In genomic region chr3:47016086-47016933, GRCh38 we compare ENCODE assay signal across 12 cellular contexts. TPM values are rescaled to one million over a fixed set of nuclear protein-coding genes. Genes with fewer than 3 reads are reported as not detected.
A peak's percentile ranks its signal among the peaks of the same experiment; 100 is the strongest.
DNase-seq lines count a peak whose midpoint lies in the region; ATAC-seq and TF ChIP-seq lines count a peak whose summit lies in the region.
"Had no signal": no experiment of that assay in that cellular context is flagged by ENCODE, and none has a peak within 500 bp of the region (broad histone marks: within the 10 kb centered on the region; RNA-seq: fewer than 3 reads in every experiment).

No MANE protein-coding gene starts in this region.

- H3K36me3 Mint-ChIP-seq in activated naive CD4-positive, alpha-beta T cell treated with anti-CD3 and anti-CD28 coated beads for 36 hours (ENCODE audit: low read depth): peaks cover 13% of the 10 kb centered on the region
- H3K36me3 Mint-ChIP-seq in activated B cell treated with CpG ODN at 0.5 μM for 24 hours (ENCODE audit: low read depth) (peaks cover 65% of the 10 kb centered on the region), glutamatergic neuron (ENCODE audit: unreplicated experiment) (peaks cover 6% of the 10 kb centered on the region)
- H3K36me3 Mint-ChIP-seq in stimulated activated memory B cell treated with anti-CD40 and anti-IgM and Interleukin-4, amounts not matched to agents 10 μg/mL and 1 μg/mL and 100 μg/mL, for 72 hours: peaks cover 21% of the 10 kb centered on the region

- H3K9me3 Mint-ChIP-seq in activated naive CD4-positive, alpha-beta T cell treated with anti-CD3 and anti-CD28 coated beads for 36 hours: no peaks in the 10 kb centered on the region
- no peaks in the 10 kb centered on the region for H3K9me3 Mint-ChIP-seq in activated B cell treated with CpG ODN at 0.5 μM for 24 hours
- H3K9me3 Mint-ChIP-seq in glutamatergic neuron (ENCODE audit: unreplicated experiment): peaks cover 1% of the 10 kb centered on the region
- no peaks in the 10 kb centered on the region for H3K9me3 Mint-ChIP-seq in stimulated activated memory B cell treated with anti-CD40 and anti-IgM and Interleukin-4, amounts not matched to agents 10 μg/mL and 1 μg/mL and 100 μg/mL, for 72 hours
- H3K9me3 Mint-ChIP-seq: mesothelial cell of epicardium had no signal

- H3K4me3 Mint-ChIP-seq in activated naive CD4-positive, alpha-beta T cell treated with anti-CD3 and anti-CD28 coated beads for 36 hours: no peak overlapping the region
- H3K4me3 Mint-ChIP-seq in activated B cell treated with CpG ODN at 0.5 μM for 24 hours (no peak overlapping the region), glutamatergic neuron (ENCODE audit: unreplicated experiment) (no peak overlapping the region)
- H3K4me3 Mint-ChIP-seq in stimulated activated memory B cell treated with anti-CD40 and anti-IgM and Interleukin-4, amounts not matched to agents 10 μg/mL and 1 μg/mL and 100 μg/mL, for 72 hours: no peak overlapping the region
- H3K4me3 Mint-ChIP-seq: mesothelial cell of epicardium had no signal

- peak overlapping the region; percentile 70 for H3K27ac Mint-ChIP-seq in activated naive CD4-positive, alpha-beta T cell treated with anti-CD3 and anti-CD28 coated beads for 36 hours
- peak overlapping the region; percentile 78 for H3K27ac Mint-ChIP-seq in activated B cell treated with CpG ODN at 0.5 μM for 24 hours
- peak overlapping the region; percentile 33 for H3K27ac Mint-ChIP-seq in glutamatergic neuron (ENCODE audit: unreplicated experiment)
- H3K27ac Mint-ChIP-seq in stimulated activated memory B cell treated with anti-CD40 and anti-IgM and Interleukin-4, amounts not matched to agents 10 μg/mL and 1 μg/mL and 100 μg/mL, for 72 hours: peak overlapping the region; percentile 58

- DNase-seq in activated naive CD4-positive, alpha-beta T cell treated with anti-CD3 and anti-CD28 coated beads for 36 hours: no peak
- no peak for DNase-seq in activated naive CD4-positive, alpha-beta T cell (lab: John Stamatoyannopoulos, UW)
- no peak for DNase-seq in activated B cell treated with CpG ODN at 0.5 μM for 24 hours
- DNase-seq in glutamatergic neuron: no peak
- DNase-seq: NCI-H146, NCI-H82 had no signal

- POLR2A ChIA-PET in activated B cell treated with CpG ODN at 0.5 μM for 24 hours (lab: Charles Lee): interaction anchor here (1.0 to 1.5 kb wide), 4 partner anchors 35 to 107 kb away, joined by 4 to 14 read pairs (median 6); partner anchors contain the start of genes CCDC12 and NBEAL2

- CTCF ChIA-PET in activated naive CD4-positive, alpha-beta T cell treated with anti-CD3 and anti-CD28 coated beads for 36 hours (lab: Charles Lee): no interaction called here
- CTCF ChIA-PET in activated B cell treated with CpG ODN at 0.5 μM for 24 hours (lab: Charles Lee): interaction anchor here (1.0 kb wide), 1 partner anchor 93 kb away, joined by 3 read pairs; no protein-coding TSS in a partner anchor

- intact Hi-C loops in activated naive CD4-positive, alpha-beta T cell treated with anti-CD3 and anti-CD28 coated beads for 36 hours (cut with micrococcal nuclease): loop anchor here (2.0 to 5.0 kb wide), 4 partner anchors 30 to 366 kb away; partner anchors contain the start of genes KIF9, KLHL18 and PTPN23
- intact Hi-C loops in activated B cell treated with CpG ODN at 0.5 μM for 24 hours (cut with micrococcal nuclease): loop anchor here (10.0 kb wide), 1 partner anchor 308 kb away; no protein-coding TSS in a partner anchor

- H3K27me3 Mint-ChIP-seq in activated naive CD4-positive, alpha-beta T cell treated with anti-CD3 and anti-CD28 coated beads for 36 hours (ENCODE audit: low read depth): no peaks in the 10 kb centered on the region
- H3K27me3 Mint-ChIP-seq in activated B cell treated with CpG ODN at 0.5 μM for 24 hours (no peaks in the 10 kb centered on the region), glutamatergic neuron (ENCODE audit: unreplicated experiment) (peaks cover 4% of the 10 kb centered on the region)
- H3K27me3 Mint-ChIP-seq in stimulated activated memory B cell treated with anti-CD40 and anti-IgM and Interleukin-4, amounts not matched to agents 10 μg/mL and 1 μg/mL and 100 μg/mL, for 72 hours: no peaks in the 10 kb centered on the region

- peaks cover 40% of the 10 kb centered on the region for H3K4me1 Mint-ChIP-seq in activated naive CD4-positive, alpha-beta T cell treated with anti-CD3 and anti-CD28 coated beads for 36 hours (ENCODE audit: low read depth)
- H3K4me1 Mint-ChIP-seq in activated B cell treated with CpG ODN at 0.5 μM for 24 hours: peaks cover 38% of the 10 kb centered on the region
- H3K4me1 Mint-ChIP-seq in glutamatergic neuron (ENCODE audit: low read depth, unreplicated experiment): peaks cover 3% of the 10 kb centered on the region
- H3K4me1 Mint-ChIP-seq in stimulated activated memory B cell treated with anti-CD40 and anti-IgM and Interleukin-4, amounts not matched to agents 10 μg/mL and 1 μg/mL and 100 μg/mL, for 72 hours: peaks cover 42% of the 10 kb centered on the region

- ATAC-seq in activated B cell treated with CpG ODN at 0.5 μM for 24 hours (ENCODE audit: low read depth) (no peak), HG02852 (IDR thresholded peaks at IDR 0.05; ENCODE audit: unreplicated experiment) (no peak), GM21723 (IDR thresholded peaks at IDR 0.05; ENCODE audit: unreplicated experiment) (no peak), HG03565 (IDR thresholded peaks at IDR 0.05; ENCODE audit: unreplicated experiment) (no peak)
- ATAC-seq in stimulated activated memory B cell treated with anti-CD40 and anti-IgM and Interleukin-4, amounts not matched to agents 10 μg/mL and 1 μg/mL and 100 μg/mL, for 72 hours: no peak
- ATAC-seq: right cardiac atrium had no signal

- TF ChIP-seq CTCF in activated B cell treated with CpG ODN at 0.5 μM for 24 hours (IDR thresholded peaks at IDR 0.05): no peak
- TF ChIP-seq CTCF in glutamatergic neuron (IDR thresholded peaks at IDR 0.05; ENCODE audit: partially characterized antibody, unreplicated experiment): no peak

RNA-seq across cellular contexts. Expression of gene NBEAL2, which starts 36.8 kb away (rescaled TPM):
- 10 to 100 TPM; 85.0 to 92.4 TPM for total RNA-seq in activated naive CD4-positive, alpha-beta T cell treated with anti-CD3 and anti-CD28 coated beads for 36 hours
- 79.8 and 98.6 TPM in 2 replicates for total RNA-seq in activated B cell treated with CpG ODN at 0.5 μM for 24 hours
- 38.0 TPM for total RNA-seq in glutamatergic neuron (ENCODE audit: unreplicated experiment)

RNA-seq across cellular contexts. Expression of gene CCDC12, which starts 39.8 kb away (rescaled TPM):
- 10 to 100 TPM; 37.6 to 43.0 TPM for total RNA-seq in activated naive CD4-positive, alpha-beta T cell treated with anti-CD3 and anti-CD28 coated beads for 36 hours
- total RNA-seq in activated B cell treated with CpG ODN at 0.5 μM for 24 hours (93.8 and 98.4 TPM in 2 replicates), glutamatergic neuron (ENCODE audit: unreplicated experiment) (41.4 TPM)
